Comparison of ENCODE assay signal across 8 cellular contexts in the genomic region with DNA sequence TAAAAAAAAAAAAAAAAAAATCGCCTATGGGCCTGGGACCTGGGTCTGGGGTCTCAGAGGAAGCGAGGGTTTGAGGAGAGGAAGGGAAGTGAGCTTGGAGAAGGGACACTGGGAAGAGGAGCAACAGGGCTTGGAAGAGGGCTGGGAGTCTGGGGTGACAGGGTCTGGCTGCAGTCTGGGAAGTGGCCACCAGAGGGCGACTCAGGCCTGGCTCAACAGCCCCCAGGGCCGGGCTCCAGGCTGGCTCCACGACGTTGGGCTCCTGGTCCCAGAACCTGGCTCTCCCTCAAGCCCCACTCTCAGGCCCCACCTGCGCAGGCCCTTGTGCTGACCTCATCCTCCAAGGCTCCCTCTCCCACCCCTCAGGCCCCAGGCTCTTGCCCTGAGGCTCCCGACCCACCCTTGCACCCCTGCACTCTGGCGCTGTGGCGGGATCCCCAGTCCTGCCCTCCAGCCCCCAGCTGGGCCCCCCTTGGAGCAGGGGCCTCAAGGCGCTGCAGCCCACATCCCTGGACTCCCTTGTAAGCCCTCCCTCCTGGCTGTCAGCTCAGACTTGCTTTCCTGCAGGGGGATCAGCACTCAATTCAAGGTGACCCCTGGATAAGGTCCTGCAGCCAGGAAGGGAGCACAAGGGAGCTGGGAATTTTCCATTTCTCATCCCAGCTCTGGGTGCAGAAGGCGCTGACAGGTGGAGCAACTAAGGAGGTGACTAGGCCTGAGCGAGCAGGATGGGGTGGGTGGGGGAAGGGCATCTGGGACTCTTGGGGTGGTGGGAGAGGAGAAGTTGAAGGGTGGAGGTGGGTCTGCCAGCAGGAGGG. TPM values are rescaled to one million over a fixed set of nuclear protein-coding genes. Genes with fewer than 3 reads are reported as not detected.
DNase-seq lines count a peak whose midpoint lies in the region; ATAC-seq and TF ChIP-seq lines count a peak whose summit lies in the region.

No MANE protein-coding gene starts in this region.

- ATAC-seq in HG03045 (IDR thresholded peaks at IDR 0.05; ENCODE audit: unreplicated experiment) = peak; percentile 61
- ATAC-seq in activated CD8-positive, alpha-beta T cell treated with anti-CD3 and anti-CD28 coated beads for 36 hours = peak; percentile 89
- peak; percentile 83 for ATAC-seq in lung (ENCODE audit: insufficient read depth, low FRiP score)
- no peak for ATAC-seq in GM21447 (IDR thresholded peaks at IDR 0.05; ENCODE audit: unreplicated experiment)

- no peak overlapping the region for H3K4me3 ChIP-seq in lung

- CTCF ChIA-PET in activated CD8-positive, alpha-beta T cell treated with anti-CD3 and anti-CD28 coated beads for 36 hours (lab: Charles Lee) = interaction anchor here (0.6 to 4.5 kb wide), 37 partner anchors 8 to 243 kb away, joined by 3 to 41 read pairs (median 3); partner anchors contain the start of genes AGFG2, FBXO24, LRCH4 and MOSPD3

- no peaks in the 10 kb centered on the region for H3K27me3 ChIP-seq in lung (ENCODE audit: control insufficient read depth, insufficient read depth)

- H3K4me1 ChIP-seq in lung (ENCODE audit: control insufficient read depth in 2 of 2, insufficient read depth in 2 of 2, low read length in 2 of 2) = peaks cover 0 to 8% of the 10 kb centered on the region in 2 donors

- peak overlapping the region; percentile 57 for H3K27ac Mint-ChIP-seq in activated CD8-positive, alpha-beta T cell treated with anti-CD3 and anti-CD28 coated beads for 36 hours

- H3K9me3 ChIP-seq in lung (ENCODE audit: control insufficient read depth in 2 of 2, insufficient read depth in 1 of 2, low read length in 1 of 2) = no peaks in the 10 kb centered on the region

- peak; percentile 82 for TF ChIP-seq CTCF in activated CD8-positive, alpha-beta T cell treated with anti-CD3 and anti-CD28 coated beads for 36 hours (IDR thresholded peaks at IDR 0.05)
- peak; percentile 96 for TF ChIP-seq CTCF in lung (IDR thresholded peaks at IDR 0.05; ENCODE audit: control extremely low read depth, extremely low read depth)

- peaks cover 3 to 35% of the 10 kb centered on the region in 2 donors for H3K36me3 ChIP-seq in lung (ENCODE audit: control insufficient read depth in 2 of 2, insufficient read depth in 2 of 2, low read length in 2 of 2)

- intact Hi-C loops in activated CD8-positive, alpha-beta T cell treated with anti-CD3 and anti-CD28 coated beads for 36 hours (cut with micrococcal nuclease) = loop anchor here (10.0 kb wide), 1 partner anchor 225 kb away; the partner anchor contains the start of gene GIGYF1

- H3K4me1 Mint-ChIP-seq in activated CD8-positive, alpha-beta T cell treated with anti-CD3 and anti-CD28 coated beads for 36 hours (ENCODE audit: low read depth) = peaks cover 33% of the 10 kb centered on the region

- no peak overlapping the region for H3K4me3 Mint-ChIP-seq in activated CD8-positive, alpha-beta T cell treated with anti-CD3 and anti-CD28 coated beads for 36 hours

- peak overlapping the region; percentile 11 to 71 for H3K27ac ChIP-seq in lung (ENCODE audit: low read depth in 1 of 2, low read length in 1 of 2)

- whole genome bisulfite sequencing in lung, 2 donors = 30 to 31% methylated on average over 13 of the region's 13 CpGs

- POLR2A ChIA-PET in activated CD8-positive, alpha-beta T cell treated with anti-CD3 and anti-CD28 coated beads for 36 hours (lab: Charles Lee) = interaction anchor here (0.5 to 1.6 kb wide), 5 partner anchors 9 to 220 kb away, joined by 3 to 5 read pairs (median 3); partner anchors contain the start of gene NYAP1

- DNase-seq in DMS53 treated with DMSO at 0.1 percent for 48 hours (lab: John Stamatoyannopoulos, UW; ENCODE audit: unreplicated experiment) (peak; percentile 63), NCI-H748 treated with DMSO at 0.1 percent for 48 hours (lab: John Stamatoyannopoulos, UW) (peak; percentile 36), dermis microvascular lymphatic vessel endothelial cell (ENCODE audit: low read depth in 2 of 2) (peak; percentile 50 to 75), lung (ENCODE audit: low spot score) (peak; percentile 86)
- peak; percentile 87 for DNase-seq in activated CD8-positive, alpha-beta T cell treated with anti-CD3 and anti-CD28 coated beads for 36 hours
- DNase-seq in stimulated activated CD8-positive, alpha-beta memory T cell treated with anti-CD3 and anti-CD28 coated beads, Interleukin-12 subunit alpha, Interleukin-12 subunit beta, amount 100 ng/mL, for 24 hours (ENCODE audit: extremely low read depth) = peak; percentile 53

- no peaks in the 10 kb centered on the region for H3K9me3 Mint-ChIP-seq in activated CD8-positive, alpha-beta T cell treated with anti-CD3 and anti-CD28 coated beads for 36 hours

- H3K27me3 Mint-ChIP-seq in activated CD8-positive, alpha-beta T cell treated with anti-CD3 and anti-CD28 coated beads for 36 hours = no peaks in the 10 kb centered on the region

- H3K36me3 Mint-ChIP-seq in activated CD8-positive, alpha-beta T cell treated with anti-CD3 and anti-CD28 coated beads for 36 hours (ENCODE audit: low read depth) = peaks cover 34% of the 10 kb centered on the region

RNA-seq across cellular contexts. Expression of gene SPACDR, which starts 5.4 kb away (rescaled TPM):
- total RNA-seq in activated CD8-positive, alpha-beta T cell treated with anti-CD3 and anti-CD28 coated beads for 36 hours = 1 to 10 TPM; 3.7 to 4.6 TPM
- 0.39 and 0.76 TPM in 2 replicates for total RNA-seq in dermis microvascular lymphatic vessel endothelial cell
- total RNA-seq in lung = 1 to 10 TPM in 1 of 2 donors, under 1 TPM in 1; 0.83 to 2.0 TPM
- polyA plus RNA-seq in lung = under 1 TPM; 0.54 to 0.83 TPM

RNA-seq across cellular contexts. Expression of gene TSC22D4, which starts 9.6 kb away (rescaled TPM):
- total RNA-seq in activated CD8-positive, alpha-beta T cell treated with anti-CD3 and anti-CD28 coated beads for 36 hours = 10 to 100 TPM; 92.6 to 94.2 TPM
- total RNA-seq in dermis microvascular lymphatic vessel endothelial cell = 18.5 and 37.6 TPM in 2 replicates
- total RNA-seq in lung = 10 to 100 TPM; 38.2 to 62.8 TPM
- polyA plus RNA-seq in lung = 10 to 100 TPM; 33.6 to 62.0 TPM

RNA-seq across cellular contexts. Expression of gene NYAP1, which starts 14.3 kb away (rescaled TPM):
- under 1 TPM; 0.32 to 0.38 TPM for total RNA-seq in activated CD8-positive, alpha-beta T cell treated with anti-CD3 and anti-CD28 coated beads for 36 hours
- total RNA-seq in dermis microvascular lymphatic vessel endothelial cell (2.1 and 3.9 TPM in 2 replicates), lung (1 to 10 TPM in 1 of 2 donors, under 1 TPM in 1; 0.52 to 1.1 TPM)
- under 1 TPM; 0.32 to 0.39 TPM for polyA plus RNA-seq in lung

RNA-seq across cellular contexts. Expression of gene PPP1R35, which starts 33.1 kb away (rescaled TPM):
- 10 to 100 TPM; 63.4 to 67.8 TPM for total RNA-seq in activated CD8-positive, alpha-beta T cell treated with anti-CD3 and anti-CD28 coated beads for 36 hours
- 10.1 and 11.6 TPM in 2 replicates for total RNA-seq in dermis microvascular lymphatic vessel endothelial cell
- total RNA-seq in lung = 10 to 100 TPM in 1 of 2 donors, 1 to 10 TPM in 1; 8.2 to 36.4 TPM
- 10 to 100 TPM; 38.2 to 65.1 TPM for polyA plus RNA-seq in lung

RNA-seq across cellular contexts. Expression of gene MEPCE, which starts 39.8 kb away (rescaled TPM):
- total RNA-seq in activated CD8-positive, alpha-beta T cell treated with anti-CD3 and anti-CD28 coated beads for 36 hours = 10 to 100 TPM; 38.3 to 38.8 TPM
- total RNA-seq in dermis microvascular lymphatic vessel endothelial cell = 32.2 and 49.6 TPM in 2 replicates
- 10 to 100 TPM; 25.6 to 38.7 TPM for total RNA-seq in lung
- polyA plus RNA-seq in lung = 10 to 100 TPM; 27.9 to 30.4 TPM

Comparison
In these comparisons a context has a peak if more than half of its experiments do, and no peak if none do; other contexts are left out.
1. DNase-seq: peak in every context shown above with its lines; median percentile 87 in activated CD8-positive, alpha-beta T cell treated with anti-CD3 and anti-CD28 coated beads for 36 hours; 86 in lung; 63 in DMS53 treated with DMSO at 0.1 percent for 48 hours; 62 in dermis microvascular lymphatic vessel endothelial cell; 53 in stimulated activated CD8-positive, alpha-beta memory T cell treated with anti-CD3 and anti-CD28 coated beads, Interleukin-12 subunit alpha, Interleukin-12 subunit beta, amount 100 ng/mL, for 24 hours; 36 in NCI-H748 treated with DMSO at 0.1 percent for 48 hours.